ENCODE assay signal across 8 cellular contexts in genomic region chr10:62082729-62083412, GRCh38.
A peak's percentile ranks its signal among the peaks of the same experiment; 100 is the strongest.
DNase-seq lines count a peak whose midpoint lies in the region; ATAC-seq, FAIRE-seq and TF ChIP-seq lines count a peak whose summit lies in the region.

No MANE protein-coding gene starts in this region.

- CTCF ChIA-PET in CD8-positive, alpha-beta memory T cell (lab: Charles Lee): interaction anchor here (0.6 to 1.1 kb wide), 5 partner anchors 20 to 1047 kb away, joined by 3 read pairs; no protein-coding TSS in a partner anchor

- TF ChIP-seq CTCF in keratinocyte (optimal IDR thresholded peaks at IDR 0.05 in 1 of 3, IDR thresholded peaks at IDR 0.05 in 1 of 3, conservative IDR thresholded peaks at IDR 0.05 in 1 of 3; ENCODE audit: extremely low read depth in 1 of 3, insufficient read depth in 2 of 3, low read length in 3 of 3): no peak

- H3K4me3 ChIP-seq in CD8-positive, alpha-beta memory T cell (ENCODE audit: low read length): peak overlapping the region; percentile 53
- peak overlapping the region in 2 of 3 experiments; percentile 26 to 39 for H3K4me3 ChIP-seq in keratinocyte (ENCODE audit: control insufficient read depth in 2 of 3, extremely low read depth in 1 of 3, insufficient read depth in 2 of 3, low read depth in 1 of 3, low read length in 3 of 3)

- H3K4me1 Mint-ChIP-seq in CD8-positive, alpha-beta memory T cell: peaks cover 56 to 71% (median 68%) of the 10 kb centered on the region in 3 donors
- H3K4me1 Mint-ChIP-seq in stimulated activated naive CD8-positive, alpha-beta T cell treated with anti-CD3 and anti-CD28 coated beads, Interleukin-15, Interleukin-2, amounts not matched to agents 100 ng/mL and 50 ng/mL, for 24 hours (ENCODE audit: low read depth): peaks cover 77% of the 10 kb centered on the region

- H3K9me3 Mint-ChIP-seq in CD8-positive, alpha-beta memory T cell: no peaks in the 10 kb centered on the region
- peaks cover 3% of the 10 kb centered on the region for H3K9me3 Mint-ChIP-seq in stimulated activated naive CD8-positive, alpha-beta T cell treated with anti-CD3 and anti-CD28 coated beads, Interleukin-15, Interleukin-2, amounts not matched to agents 100 ng/mL and 50 ng/mL, for 24 hours

- dilution Hi-C loops in keratinocyte (cut with MboI; ENCODE audit: extremely low pct_ligation_motif_present, low sequenced_read_pairs): no loop called here

- peaks cover 13 to 47% (median 23%) of the 10 kb centered on the region in 3 donors for H3K36me3 Mint-ChIP-seq in CD8-positive, alpha-beta memory T cell
- H3K36me3 Mint-ChIP-seq in stimulated activated naive CD8-positive, alpha-beta T cell treated with anti-CD3 and anti-CD28 coated beads, Interleukin-15, Interleukin-2, amounts not matched to agents 100 ng/mL and 50 ng/mL, for 24 hours (ENCODE audit: low read depth): peaks cover 70% of the 10 kb centered on the region

- peak overlapping the region; percentile 8 to 68 (median 51) for H3K4me3 Mint-ChIP-seq in CD8-positive, alpha-beta memory T cell
- H3K4me3 Mint-ChIP-seq in stimulated activated naive CD8-positive, alpha-beta T cell treated with anti-CD3 and anti-CD28 coated beads, Interleukin-15, Interleukin-2, amounts not matched to agents 100 ng/mL and 50 ng/mL, for 24 hours: peak overlapping the region; percentile 78

- peak overlapping the region; percentile 68 for H3K9ac ChIP-seq in keratinocyte (ENCODE audit: control insufficient read depth, extremely low read depth, insufficient read depth, low read length)

- no peak for FAIRE-seq in keratinocyte (lab: Jason Lieb, UNC)

- DNase-seq in CD8-positive, alpha-beta memory T cell: peak in 3 of 5 donors; percentile 7 to 55 (median 33)
- peak; percentile 69 for DNase-seq in NAMALWA (ENCODE audit: low spot score)
- no peak for DNase-seq in keratinocyte (ENCODE audit: low read depth, low spot score)
- DNase-seq in OCI-M1 (lab: John Stamatoyannopoulos, UW): no peak

- H3K9me3 ChIP-seq in CD8-positive, alpha-beta memory T cell (ENCODE audit: low read length): no peaks in the 10 kb centered on the region
- H3K9me3 ChIP-seq in keratinocyte (ENCODE audit: control insufficient read depth, low read depth, low read length): no peaks in the 10 kb centered on the region

- 7 to 51% (median 8%) methylated on average over 7 of the region's 7 CpGs for WGBS in adipose tissue, 3 donors

- no peaks in the 10 kb centered on the region for H4K20me1 ChIP-seq in keratinocyte (ENCODE audit: control insufficient read depth, extremely low read depth, insufficient read depth, low read length)

- no peaks in the 10 kb centered on the region for H3K27me3 Mint-ChIP-seq in CD8-positive, alpha-beta memory T cell
- H3K27me3 Mint-ChIP-seq in stimulated activated naive CD8-positive, alpha-beta T cell treated with anti-CD3 and anti-CD28 coated beads, Interleukin-15, Interleukin-2, amounts not matched to agents 100 ng/mL and 50 ng/mL, for 24 hours: no peaks in the 10 kb centered on the region

- peak overlapping the region; percentile 81 for H3K4me2 ChIP-seq in keratinocyte (ENCODE audit: control insufficient read depth, extremely low read depth, insufficient read depth, low read depth, low read length)

- peaks cover 37% of the 10 kb centered on the region for H3K4me1 ChIP-seq in CD8-positive, alpha-beta memory T cell (ENCODE audit: insufficient read depth, low read length)
- H3K4me1 ChIP-seq in keratinocyte (ENCODE audit: control insufficient read depth, extremely low read depth, insufficient read depth, low read length): peaks cover 33% of the 10 kb centered on the region

- POLR2A ChIA-PET in CD8-positive, alpha-beta memory T cell (lab: Charles Lee): interaction anchor here (0.7 to 1.2 kb wide), 4 partner anchors 35 to 161 kb away, joined by 3 to 5 read pairs (median 4); no protein-coding TSS in a partner anchor

- peaks cover 6% of the 10 kb centered on the region for H3K79me2 ChIP-seq in keratinocyte (ENCODE audit: control insufficient read depth, insufficient read depth, low read length)

- peak overlapping the region; percentile 44 for H3K27ac ChIP-seq in CD8-positive, alpha-beta memory T cell (ENCODE audit: low read depth, low read length)
- H3K27ac ChIP-seq in adipose tissue (ENCODE audit: low read depth, low read length) (peak overlapping the region; percentile 72), keratinocyte (ENCODE audit: control insufficient read depth, insufficient read depth, low read length) (peak overlapping the region; percentile 91)

- no peaks in the 10 kb centered on the region for H3K27me3 ChIP-seq in CD8-positive, alpha-beta memory T cell (ENCODE audit: insufficient read depth, low read length, poor library complexity, severe bottlenecking)
- no peaks in the 10 kb centered on the region for H3K27me3 ChIP-seq in keratinocyte (ENCODE audit: control insufficient read depth, extremely low read depth, insufficient read depth, low read length)

- H3K9me1 ChIP-seq in keratinocyte (ENCODE audit: control insufficient read depth, extremely low read depth, insufficient read depth, low read length): no peaks in the 10 kb centered on the region

- H3K36me3 ChIP-seq in CD8-positive, alpha-beta memory T cell (ENCODE audit: insufficient read depth, low read length): peaks cover 5% of the 10 kb centered on the region
- H3K36me3 ChIP-seq in keratinocyte (ENCODE audit: control insufficient read depth in 2 of 2, extremely low read depth in 1 of 2, insufficient read depth in 2 of 2, low read length in 2 of 2): peaks cover 3 to 17% of the 10 kb centered on the region in 2 experiments

- peak; percentile 44 for ATAC-seq in GM21447 (IDR thresholded peaks at IDR 0.05; ENCODE audit: unreplicated experiment)
- ATAC-seq in HG02763 (IDR thresholded peaks at IDR 0.05; ENCODE audit: unreplicated experiment): no peak

- peak overlapping the region; percentile 13 to 94 (median 71) for H3K27ac Mint-ChIP-seq in CD8-positive, alpha-beta memory T cell
- H3K27ac Mint-ChIP-seq in stimulated activated naive CD8-positive, alpha-beta T cell treated with anti-CD3 and anti-CD28 coated beads, Interleukin-15, Interleukin-2, amounts not matched to agents 100 ng/mL and 50 ng/mL, for 24 hours: peak overlapping the region; percentile 96

- H2AFZ ChIP-seq in keratinocyte (ENCODE audit: control insufficient read depth, low read length): peak overlapping the region; percentile 22

Comparison
In these comparisons a context has a peak if more than half of its experiments do, and no peak if none do; other contexts are left out.
1. DNase-seq: peak in CD8-positive, alpha-beta memory T cell (3 of 5) and NAMALWA (single experiment); none in keratinocyte (single experiment) and OCI-M1 (single experiment).
2. Peak in every context shown above with its lines, with median percentiles within 50 percentile points of each other: H3K27ac ChIP-seq.